ENCODE assay signal across 5 cellular contexts in genomic region chr2:236936446-236936940, GRCh38.
"Had no signal": no experiment of that assay in that cellular context is flagged by ENCODE, and none has a peak within 500 bp of the region (broad histone marks: within the 10 kb centered on the region; RNA-seq: fewer than 3 reads in every experiment).

No MANE protein-coding gene starts in this region.

- ATAC-seq: GM23338, HepG2 had no signal

- DNase-seq: H9, HCEC 1CT had no signal

- H3K27ac ChIP-seq: HL-60 had no signal

- H3K4me3 ChIP-seq: GM23338 had no signal
